Comparison of ENCODE assay signal across 1 cellular context in the genomic region with DNA sequence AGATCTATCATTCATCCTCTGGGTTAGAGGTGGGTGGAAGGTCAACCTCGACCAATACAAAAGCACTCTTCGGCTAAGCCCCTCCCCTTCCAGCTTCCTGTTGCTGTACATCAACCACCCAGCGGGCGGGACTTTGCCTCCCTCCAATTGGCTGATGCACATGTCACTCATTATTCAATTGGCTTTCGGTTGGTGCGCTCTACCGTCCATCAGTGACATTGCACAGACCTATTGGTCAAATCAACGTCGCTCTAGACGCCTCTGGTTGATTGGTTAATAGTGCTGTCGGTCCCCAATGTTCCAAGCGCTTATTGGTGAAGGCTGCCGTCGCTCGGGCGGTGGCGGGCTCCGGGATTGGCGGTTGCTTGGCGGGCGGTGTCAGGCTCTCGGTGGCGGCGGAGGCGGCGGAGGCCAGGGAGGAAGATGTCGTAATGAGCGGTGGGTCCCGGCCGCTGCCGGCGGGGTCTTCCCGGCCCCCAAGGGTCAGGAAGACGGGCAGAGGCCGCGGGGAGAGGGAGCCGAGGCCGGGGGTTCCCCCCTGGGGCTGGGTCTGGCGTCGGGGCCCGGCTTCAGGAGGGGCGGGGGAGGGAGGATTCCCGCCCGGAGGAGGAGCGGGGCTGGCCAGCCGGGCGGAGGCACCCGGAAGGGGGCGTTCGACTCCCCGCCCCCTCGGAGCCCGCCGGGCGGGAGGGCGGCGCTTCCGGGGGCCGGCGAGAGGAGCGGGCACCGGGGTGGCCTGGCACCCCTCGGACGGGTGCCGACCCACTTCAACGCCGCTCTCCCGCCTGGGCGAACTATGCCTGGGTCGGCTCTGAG.
A peak's percentile ranks its signal among the peaks of the same experiment; 100 is the strongest.
TF ChIP-seq lines count a peak whose summit lies in the region.

A gene (plus strand): TSS at position 381 of the 816 bp plus-strand sequence. CDS start 51 bp downstream, at position 432.

TF ChIP-seq in HepG2, 621 proteins besides CTCF, POLR2A, EP300 and RAD21 (continued from another document and continues in another):
- TF ChIP-seq, protein P1, sequence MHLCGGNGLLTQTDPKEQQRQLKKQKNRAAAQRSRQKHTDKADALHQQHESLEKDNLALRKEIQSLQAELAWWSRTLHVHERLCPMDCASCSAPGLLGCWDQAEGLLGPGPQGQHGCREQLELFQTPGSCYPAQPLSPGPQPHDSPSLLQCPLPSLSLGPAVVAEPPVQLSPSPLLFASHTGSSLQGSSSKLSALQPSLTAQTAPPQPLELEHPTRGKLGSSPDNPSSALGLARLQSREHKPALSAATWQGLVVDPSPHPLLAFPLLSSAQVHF (CRISPR knock-in tag; IDR thresholded peaks at IDR 0.05), result 0 out of 2 replicates have a peak, but pooled peaks have one; percentile 49
- TF ChIP-seq, protein P2, sequence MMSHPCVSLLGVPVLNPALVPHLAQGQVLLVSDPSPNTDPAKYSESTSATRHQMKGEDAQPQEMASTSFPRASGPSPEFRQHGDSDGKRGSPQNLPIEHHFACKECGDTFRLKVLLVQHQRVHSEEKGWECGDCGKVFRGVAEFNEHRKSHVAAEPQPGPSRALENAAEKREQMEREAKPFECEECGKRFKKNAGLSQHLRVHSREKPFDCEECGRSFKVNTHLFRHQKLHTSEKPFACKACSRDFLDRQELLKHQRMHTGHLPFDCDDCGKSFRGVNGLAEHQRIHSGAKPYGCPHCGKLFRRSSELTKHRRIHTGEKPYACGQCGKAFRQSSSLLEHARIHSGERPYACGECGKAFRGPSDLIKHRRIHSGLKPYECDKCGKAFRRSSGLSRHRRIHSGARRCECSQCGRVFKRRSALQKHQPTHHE (CRISPR knock-in tag; IDR thresholded peaks at IDR 0.05; ENCODE audit: borderline replicate concordance), result 0 out of 2 replicates have a peak, but pooled peaks have one; percentile 43
- no peak for TF ChIP-seq TCF7 (IDR thresholded peaks at IDR 0.05; ENCODE audit: low read depth)
- TF ChIP-seq, protein P3, sequence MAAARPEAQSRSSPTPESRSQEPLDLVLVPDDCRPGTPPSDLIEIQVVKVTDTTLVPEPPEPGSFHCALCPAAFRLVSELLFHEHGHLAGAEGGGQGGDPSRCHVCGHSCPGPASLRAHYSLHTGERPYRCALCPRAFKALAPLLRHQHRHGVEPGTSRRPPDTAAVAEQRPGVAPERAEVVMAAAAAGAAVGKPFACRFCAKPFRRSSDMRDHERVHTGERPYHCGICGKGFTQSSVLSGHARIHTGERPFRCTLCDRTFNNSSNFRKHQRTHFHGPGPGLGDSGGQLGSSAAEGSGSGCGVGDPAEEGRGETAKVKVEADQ (CRISPR knock-in tag; IDR thresholded peaks at IDR 0.05; ENCODE audit: borderline replicate concordance), result 0 out of 2 replicates have a peak, but pooled peaks have one; percentile 34
- no peak for TF ChIP-seq U2AF2 (IDR thresholded peaks at IDR 0.05; ENCODE audit: low read depth, low read length)
- TF ChIP-seq SUZ12 (IDR thresholded peaks at IDR 0.05; ENCODE audit: low read depth, low read length), result no peak
- peak; percentile 15; the same call in 1 of the 2 replicates for TF ChIP-seq ARNT2 (CRISPR knock-in tag; IDR thresholded peaks at IDR 0.05; ENCODE audit: low read depth)
- TF ChIP-seq, protein P4, sequence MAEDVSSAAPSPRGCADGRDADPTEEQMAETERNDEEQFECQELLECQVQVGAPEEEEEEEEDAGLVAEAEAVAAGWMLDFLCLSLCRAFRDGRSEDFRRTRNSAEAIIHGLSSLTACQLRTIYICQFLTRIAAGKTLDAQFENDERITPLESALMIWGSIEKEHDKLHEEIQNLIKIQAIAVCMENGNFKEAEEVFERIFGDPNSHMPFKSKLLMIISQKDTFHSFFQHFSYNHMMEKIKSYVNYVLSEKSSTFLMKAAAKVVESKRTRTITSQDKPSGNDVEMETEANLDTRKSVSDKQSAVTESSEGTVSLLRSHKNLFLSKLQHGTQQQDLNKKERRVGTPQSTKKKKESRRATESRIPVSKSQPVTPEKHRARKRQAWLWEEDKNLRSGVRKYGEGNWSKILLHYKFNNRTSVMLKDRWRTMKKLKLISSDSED (CRISPR knock-in tag; IDR thresholded peaks at IDR 0.05), result peak; percentile 75; the same call in 1 of the 2 replicates
- TF ChIP-seq DMAP1 (CRISPR knock-in tag; IDR thresholded peaks at IDR 0.05), result peak; percentile 44
- TF ChIP-seq ZNF460 (CRISPR knock-in tag; IDR thresholded peaks at IDR 0.05; ENCODE audit: borderline replicate concordance), result no peak
- no peak; the same call in 1 of the 2 replicates for TF ChIP-seq SMC3 (IDR thresholded peaks at IDR 0.05; ENCODE audit: low read length)
- TF ChIP-seq SIN3B (IDR thresholded peaks at IDR 0.05; ENCODE audit: low read length), result peak; percentile 11; the same call in 1 of the 2 replicates
- TF ChIP-seq KDM5B (CRISPR knock-in tag; IDR thresholded peaks at IDR 0.05; ENCODE audit: borderline replicate concordance), result peak; percentile 91; the same call in 1 of the 2 replicates
- no peak for TF ChIP-seq ZNF660 (CRISPR knock-in tag; IDR thresholded peaks at IDR 0.05; ENCODE audit: borderline replicate concordance, low read depth)
- peak; percentile 5; the same call in 1 of the 2 replicates for TF ChIP-seq HDAC2 (CRISPR knock-in tag; IDR thresholded peaks at IDR 0.05)
- TF ChIP-seq, protein P5, sequence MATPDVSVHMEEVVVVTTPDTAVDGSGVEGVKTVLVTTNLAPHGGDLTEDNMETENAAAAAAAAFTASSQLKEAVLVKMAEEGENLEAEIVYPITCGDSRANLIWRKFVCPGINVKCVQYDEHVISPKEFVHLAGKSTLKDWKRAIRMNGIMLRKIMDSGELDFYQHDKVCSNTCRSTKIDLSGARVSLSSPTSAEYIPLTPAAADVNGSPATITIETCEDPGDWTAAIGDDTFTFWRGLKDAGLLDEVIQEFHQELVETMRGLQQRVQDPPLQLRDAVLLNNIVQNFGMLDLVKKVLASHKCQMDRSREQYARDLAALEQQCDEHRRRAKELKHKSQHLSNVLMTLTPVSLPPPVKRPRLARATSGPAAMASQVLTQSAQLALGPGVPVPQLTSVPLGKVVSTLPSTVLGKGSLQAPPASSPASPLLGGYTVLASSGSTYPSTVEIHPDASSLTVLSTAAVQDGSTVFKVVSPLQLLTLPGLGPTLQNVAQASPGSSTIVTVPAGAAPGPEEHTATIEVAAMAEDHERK (CRISPR knock-in tag; IDR thresholded peaks at IDR 0.05; ENCODE audit: low read depth), result 0 out of 2 replicates have a peak, but pooled peaks have one; percentile 54
- TF ChIP-seq ZC3H13 (CRISPR knock-in tag; IDR thresholded peaks at IDR 0.05), result peak; percentile 90; the same call in 1 of the 2 replicates
- 0 out of 2 replicates have a peak, but pooled peaks have one; percentile 6 for TF ChIP-seq ZNF563 (CRISPR knock-in tag; IDR thresholded peaks at IDR 0.05)
- TF ChIP-seq ZNF605 (CRISPR knock-in tag; IDR thresholded peaks at IDR 0.05), result peak; percentile 59; the same call in 1 of the 2 replicates
- no peak for TF ChIP-seq ZNF616 (CRISPR knock-in tag; IDR thresholded peaks at IDR 0.05; ENCODE audit: low read depth)
- no peak for TF ChIP-seq PLRG1 (conservative IDR thresholded peaks at IDR 0.05)
- peak; percentile 85; the same call in 1 of the 2 replicates for TF ChIP-seq SIN3A (IDR thresholded peaks at IDR 0.05; ENCODE audit: borderline replicate concordance, low read depth, low read length)
- TF ChIP-seq ZNF788 (CRISPR knock-in tag; IDR thresholded peaks at IDR 0.05; ENCODE audit: borderline replicate concordance), result 0 out of 2 replicates have a peak, but pooled peaks have one; percentile 0
- TF ChIP-seq, protein P6, sequence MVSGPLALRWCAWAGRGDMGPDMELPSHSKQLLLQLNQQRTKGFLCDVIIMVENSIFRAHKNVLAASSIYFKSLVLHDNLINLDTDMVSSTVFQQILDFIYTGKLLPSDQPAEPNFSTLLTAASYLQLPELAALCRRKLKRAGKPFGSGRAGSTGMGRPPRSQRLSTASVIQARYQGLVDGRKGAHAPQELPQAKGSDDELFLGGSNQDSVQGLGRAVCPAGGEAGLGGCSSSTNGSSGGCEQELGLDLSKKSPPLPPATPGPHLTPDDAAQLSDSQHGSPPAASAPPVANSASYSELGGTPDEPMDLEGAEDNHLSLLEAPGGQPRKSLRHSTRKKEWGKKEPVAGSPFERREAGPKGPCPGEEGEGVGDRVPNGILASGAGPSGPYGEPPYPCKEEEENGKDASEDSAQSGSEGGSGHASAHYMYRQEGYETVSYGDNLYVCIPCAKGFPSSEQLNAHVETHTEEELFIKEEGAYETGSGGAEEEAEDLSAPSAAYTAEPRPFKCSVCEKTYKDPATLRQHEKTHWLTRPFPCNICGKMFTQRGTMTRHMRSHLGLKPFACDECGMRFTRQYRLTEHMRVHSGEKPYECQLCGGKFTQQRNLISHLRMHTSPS (CRISPR knock-in tag; IDR thresholded peaks at IDR 0.05; ENCODE audit: low read depth), result peak; percentile 96; the same call in 1 of the 2 replicates
- TF ChIP-seq, protein P7, sequence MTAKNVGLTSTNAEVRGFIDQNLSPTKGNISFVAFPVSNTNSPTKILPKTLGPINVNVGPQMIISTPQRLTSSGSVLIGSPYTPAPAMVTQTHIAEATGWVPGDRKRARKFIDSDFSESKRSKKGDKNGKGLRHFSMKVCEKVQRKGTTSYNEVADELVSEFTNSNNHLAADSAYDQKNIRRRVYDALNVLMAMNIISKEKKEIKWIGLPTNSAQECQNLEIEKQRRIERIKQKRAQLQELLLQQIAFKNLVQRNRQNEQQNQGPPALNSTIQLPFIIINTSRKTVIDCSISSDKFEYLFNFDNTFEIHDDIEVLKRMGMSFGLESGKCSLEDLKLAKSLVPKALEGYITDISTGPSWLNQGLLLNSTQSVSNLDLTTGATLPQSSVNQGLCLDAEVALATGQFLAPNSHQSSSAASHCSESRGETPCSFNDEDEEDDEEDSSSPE (CRISPR knock-in tag; IDR thresholded peaks at IDR 0.05), result peak; percentile 70
- TF ChIP-seq, protein P8, sequence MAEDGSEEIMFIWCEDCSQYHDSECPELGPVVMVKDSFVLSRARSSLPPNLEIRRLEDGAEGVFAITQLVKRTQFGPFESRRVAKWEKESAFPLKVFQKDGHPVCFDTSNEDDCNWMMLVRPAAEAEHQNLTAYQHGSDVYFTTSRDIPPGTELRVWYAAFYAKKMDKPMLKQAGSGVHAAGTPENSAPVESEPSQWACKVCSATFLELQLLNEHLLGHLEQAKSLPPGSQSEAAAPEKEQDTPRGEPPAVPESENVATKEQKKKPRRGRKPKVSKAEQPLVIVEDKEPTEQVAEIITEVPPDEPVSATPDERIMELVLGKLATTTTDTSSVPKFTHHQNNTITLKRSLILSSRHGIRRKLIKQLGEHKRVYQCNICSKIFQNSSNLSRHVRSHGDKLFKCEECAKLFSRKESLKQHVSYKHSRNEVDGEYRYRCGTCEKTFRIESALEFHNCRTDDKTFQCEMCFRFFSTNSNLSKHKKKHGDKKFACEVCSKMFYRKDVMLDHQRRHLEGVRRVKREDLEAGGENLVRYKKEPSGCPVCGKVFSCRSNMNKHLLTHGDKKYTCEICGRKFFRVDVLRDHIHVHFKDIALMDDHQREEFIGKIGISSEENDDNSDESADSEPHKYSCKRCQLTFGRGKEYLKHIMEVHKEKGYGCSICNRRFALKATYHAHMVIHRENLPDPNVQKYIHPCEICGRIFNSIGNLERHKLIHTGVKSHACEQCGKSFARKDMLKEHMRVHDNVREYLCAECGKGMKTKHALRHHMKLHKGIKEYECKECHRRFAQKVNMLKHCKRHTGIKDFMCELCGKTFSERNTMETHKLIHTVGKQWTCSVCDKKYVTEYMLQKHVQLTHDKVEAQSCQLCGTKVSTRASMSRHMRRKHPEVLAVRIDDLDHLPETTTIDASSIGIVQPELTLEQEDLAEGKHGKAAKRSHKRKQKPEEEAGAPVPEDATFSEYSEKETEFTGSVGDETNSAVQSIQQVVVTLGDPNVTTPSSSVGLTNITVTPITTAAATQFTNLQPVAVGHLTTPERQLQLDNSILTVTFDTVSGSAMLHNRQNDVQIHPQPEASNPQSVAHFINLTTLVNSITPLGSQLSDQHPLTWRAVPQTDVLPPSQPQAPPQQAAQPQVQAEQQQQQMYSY (CRISPR knock-in tag; IDR thresholded peaks at IDR 0.05), result 0 out of 2 replicates have a peak, but pooled peaks have one; percentile 50
- TF ChIP-seq, protein P9, sequence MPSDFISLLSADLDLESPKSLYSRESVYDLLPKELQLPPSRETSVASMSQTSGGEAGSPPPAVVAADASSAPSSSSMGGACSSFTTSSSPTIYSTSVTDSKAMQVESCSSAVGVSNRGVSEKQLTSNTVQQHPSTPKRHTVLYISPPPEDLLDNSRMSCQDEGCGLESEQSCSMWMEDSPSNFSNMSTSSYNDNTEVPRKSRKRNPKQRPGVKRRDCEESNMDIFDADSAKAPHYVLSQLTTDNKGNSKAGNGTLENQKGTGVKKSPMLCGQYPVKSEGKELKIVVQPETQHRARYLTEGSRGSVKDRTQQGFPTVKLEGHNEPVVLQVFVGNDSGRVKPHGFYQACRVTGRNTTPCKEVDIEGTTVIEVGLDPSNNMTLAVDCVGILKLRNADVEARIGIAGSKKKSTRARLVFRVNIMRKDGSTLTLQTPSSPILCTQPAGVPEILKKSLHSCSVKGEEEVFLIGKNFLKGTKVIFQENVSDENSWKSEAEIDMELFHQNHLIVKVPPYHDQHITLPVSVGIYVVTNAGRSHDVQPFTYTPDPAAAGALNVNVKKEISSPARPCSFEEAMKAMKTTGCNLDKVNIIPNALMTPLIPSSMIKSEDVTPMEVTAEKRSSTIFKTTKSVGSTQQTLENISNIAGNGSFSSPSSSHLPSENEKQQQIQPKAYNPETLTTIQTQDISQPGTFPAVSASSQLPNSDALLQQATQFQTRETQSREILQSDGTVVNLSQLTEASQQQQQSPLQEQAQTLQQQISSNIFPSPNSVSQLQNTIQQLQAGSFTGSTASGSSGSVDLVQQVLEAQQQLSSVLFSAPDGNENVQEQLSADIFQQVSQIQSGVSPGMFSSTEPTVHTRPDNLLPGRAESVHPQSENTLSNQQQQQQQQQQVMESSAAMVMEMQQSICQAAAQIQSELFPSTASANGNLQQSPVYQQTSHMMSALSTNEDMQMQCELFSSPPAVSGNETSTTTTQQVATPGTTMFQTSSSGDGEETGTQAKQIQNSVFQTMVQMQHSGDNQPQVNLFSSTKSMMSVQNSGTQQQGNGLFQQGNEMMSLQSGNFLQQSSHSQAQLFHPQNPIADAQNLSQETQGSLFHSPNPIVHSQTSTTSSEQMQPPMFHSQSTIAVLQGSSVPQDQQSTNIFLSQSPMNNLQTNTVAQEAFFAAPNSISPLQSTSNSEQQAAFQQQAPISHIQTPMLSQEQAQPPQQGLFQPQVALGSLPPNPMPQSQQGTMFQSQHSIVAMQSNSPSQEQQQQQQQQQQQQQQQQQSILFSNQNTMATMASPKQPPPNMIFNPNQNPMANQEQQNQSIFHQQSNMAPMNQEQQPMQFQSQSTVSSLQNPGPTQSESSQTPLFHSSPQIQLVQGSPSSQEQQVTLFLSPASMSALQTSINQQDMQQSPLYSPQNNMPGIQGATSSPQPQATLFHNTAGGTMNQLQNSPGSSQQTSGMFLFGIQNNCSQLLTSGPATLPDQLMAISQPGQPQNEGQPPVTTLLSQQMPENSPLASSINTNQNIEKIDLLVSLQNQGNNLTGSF (CRISPR knock-in tag; IDR thresholded peaks at IDR 0.05), result 0 out of 2 replicates have a peak, but pooled peaks have one; percentile 78
- 0 out of 2 replicates have a peak, but pooled peaks have one; percentile 7 for TF ChIP-seq ZSCAN31 (CRISPR knock-in tag; IDR thresholded peaks at IDR 0.05; ENCODE audit: low read depth)
- peak; percentile 7 for TF ChIP-seq ZNF614 (CRISPR knock-in tag; IDR thresholded peaks at IDR 0.05; ENCODE audit: borderline replicate concordance)
- peak; percentile 2; the same call in 1 of the 2 replicates for TF ChIP-seq NFKBIZ (CRISPR knock-in tag; IDR thresholded peaks at IDR 0.05)
- TF ChIP-seq ZNF317 (CRISPR knock-in tag; IDR thresholded peaks at IDR 0.05), result no peak
- TF ChIP-seq EHMT2 (IDR thresholded peaks at IDR 0.05; ENCODE audit: borderline replicate concordance, low read depth, low read length), result no peak
- peak; percentile 48; the same call in 1 of the 2 replicates for TF ChIP-seq PPARG (CRISPR knock-in tag; conservative IDR thresholded peaks at IDR 0.05)
- TF ChIP-seq RFX1 (IDR thresholded peaks at IDR 0.05), result no peak; the same call in 1 of the 2 replicates
- 0 out of 2 replicates have a peak, but pooled peaks have one; percentile 47 for TF ChIP-seq MEIS2 (CRISPR knock-in tag; IDR thresholded peaks at IDR 0.05)
- 0 out of 2 replicates have a peak, but pooled peaks have one; percentile 21 for TF ChIP-seq TP53 (CRISPR knock-in tag; conservative IDR thresholded peaks at IDR 0.05)
- peak; percentile 4 for TF ChIP-seq ZNF331 (CRISPR knock-in tag; IDR thresholded peaks at IDR 0.05)
